In the genomic region with DNA sequence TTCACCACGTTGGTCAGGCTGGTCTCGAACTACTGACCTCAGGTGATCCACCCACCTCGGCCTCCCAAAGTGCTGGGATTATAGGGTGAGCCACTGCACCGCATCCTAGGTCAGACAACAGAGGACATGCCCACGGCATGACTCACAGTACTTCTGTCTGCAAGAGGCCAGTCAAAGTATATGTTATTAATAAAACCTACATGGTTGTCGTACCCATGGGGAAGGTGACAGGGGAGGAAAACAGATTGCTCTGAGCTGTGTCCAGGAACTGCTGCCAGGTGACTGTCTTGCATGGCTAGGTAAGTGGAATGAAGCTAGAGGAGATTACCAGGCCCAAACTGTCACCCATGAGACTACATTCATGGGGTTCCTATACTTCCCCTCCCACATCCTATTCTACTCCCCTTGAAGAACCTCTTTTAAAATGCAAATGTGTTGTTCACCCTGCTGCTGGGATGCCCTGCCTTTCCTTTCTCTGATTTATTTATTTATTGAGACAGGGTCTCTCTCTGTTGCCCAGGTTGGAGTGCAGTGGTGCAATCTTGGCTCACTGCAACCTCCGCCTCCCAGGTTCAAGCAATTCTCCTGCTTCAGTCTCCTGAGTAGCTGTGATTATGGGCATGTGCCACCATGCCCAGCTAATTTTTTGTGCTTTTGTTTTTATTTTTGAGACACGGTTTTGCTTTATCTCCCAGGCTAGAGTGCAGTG, we compare ENCODE assay signal across 14 cellular contexts. TPM values are rescaled to one million over a fixed set of nuclear protein-coding genes. Genes with fewer than 3 reads are reported as not detected.
DNase-seq lines count a peak whose midpoint lies in the region; ATAC-seq and TF ChIP-seq lines count a peak whose summit lies in the region.
"Had no signal": no experiment of that assay in that cellular context is flagged by ENCODE, and none has a peak within 500 bp of the region (broad histone marks: within the 10 kb centered on the region; RNA-seq: fewer than 3 reads in every experiment).

No MANE protein-coding gene starts in this region.

- TF ChIP-seq CTCF in brain microvascular endothelial cell (IDR thresholded peaks at IDR 0.05; ENCODE audit: low read depth, low read length, missing control alignments): no peak
- no peak for TF ChIP-seq CTCF in CD8-positive, alpha-beta T cell (IDR thresholded peaks at IDR 0.05)

- no peak overlapping the region for H3K4me3 ChIP-seq in BLaER1 treated with 17β-estradiol and CSF1 and Interleukin-3, amounts not matched to agents 10 nM and 100 nM
- H3K4me3 ChIP-seq in HUES48 (ENCODE audit: low read depth, low read length) (no peak overlapping the region), brain microvascular endothelial cell (ENCODE audit: low read depth, low read length) (no peak overlapping the region)
- H3K4me3 ChIP-seq in CD8-positive, alpha-beta T cell (ENCODE audit: low read depth, low read length): no peak overlapping the region
- H3K4me3 ChIP-seq: heart left ventricle, stomach had no signal

- H3K9ac ChIP-seq in BLaER1 treated with 17β-estradiol and CSF1 and Interleukin-3, amounts not matched to agents 10 nM and 100 nM: peak overlapping the region in 1 of 11 experiments; percentile 27; a peak in 2 of 22 replicates
- no peak overlapping the region for H3K9ac ChIP-seq in HUES48 (ENCODE audit: low read depth, low read length)

- H3K4me1 Mint-ChIP-seq in activated T-cell treated with anti-CD3 and anti-CD28 coated beads, Interleukin-2, amount 50 U/mL, for 72 hours (ENCODE audit: low read depth): peaks cover 18% of the 10 kb centered on the region
- H3K4me1 Mint-ChIP-seq in CD8-positive, alpha-beta T cell (ENCODE audit: low read depth): no peaks in the 10 kb centered on the region

- no peaks in the 10 kb centered on the region for H3K36me3 ChIP-seq in BLaER1 treated with 17β-estradiol and CSF1 and Interleukin-3, amounts not matched to agents 10 nM and 100 nM
- H3K36me3 ChIP-seq in HUES48 (ENCODE audit: control insufficient read depth, insufficient read depth, low read length) (no peaks in the 10 kb centered on the region), brain microvascular endothelial cell (replicated peaks) (no peaks in the 10 kb centered on the region)
- no peaks in the 10 kb centered on the region for H3K36me3 ChIP-seq in CD8-positive, alpha-beta T cell (ENCODE audit: insufficient read depth, low read length)
- H3K36me3 ChIP-seq: stomach had no signal

- no peaks in the 10 kb centered on the region for H3K9me3 ChIP-seq in BLaER1 treated with 17β-estradiol and CSF1 and Interleukin-3, amounts not matched to agents 10 nM and 100 nM (replicated peaks in 1 of 11)
- H3K9me3 ChIP-seq in HUES48 (ENCODE audit: control insufficient read depth, insufficient read depth, low read length): no peaks in the 10 kb centered on the region
- no peaks in the 10 kb centered on the region for H3K9me3 ChIP-seq in CD8-positive, alpha-beta T cell (ENCODE audit: low read length)
- H3K9me3 ChIP-seq: heart left ventricle, stomach had no signal

- no peaks in the 10 kb centered on the region for H3K36me3 Mint-ChIP-seq in activated T-cell treated with anti-CD3 and anti-CD28 coated beads, Interleukin-2, amount 50 U/mL, for 72 hours (ENCODE audit: insufficient read depth in 2 of 2)
- no peaks in the 10 kb centered on the region for H3K36me3 Mint-ChIP-seq in CD8-positive, alpha-beta T cell

- no peak overlapping the region for H3K4me3 Mint-ChIP-seq in activated T-cell treated with anti-CD3 and anti-CD28 coated beads, Interleukin-2, amount 50 U/mL, for 72 hours
- H3K4me3 Mint-ChIP-seq in CD8-positive, alpha-beta T cell: no peak overlapping the region
- H3K4me3 Mint-ChIP-seq: T-helper 17 cell had no signal

- CTCF ChIA-PET in CD8-positive, alpha-beta T cell (lab: Charles Lee): interaction anchor here (1.1 to 2.3 kb wide), 6 partner anchors 10 to 157 kb away, joined by 3 to 8 read pairs (median 4); no protein-coding TSS in a partner anchor

- no peaks in the 10 kb centered on the region for H3K27me3 ChIP-seq in BLaER1 treated with 17β-estradiol and CSF1 and Interleukin-3, amounts not matched to agents 10 nM and 100 nM
- no peaks in the 10 kb centered on the region for H3K27me3 ChIP-seq in HUES48 (ENCODE audit: control insufficient read depth, insufficient read depth, low read length)
- H3K27me3 ChIP-seq in brain microvascular endothelial cell (replicated peaks): no peaks in the 10 kb centered on the region
- no peaks in the 10 kb centered on the region for H3K27me3 ChIP-seq in CD8-positive, alpha-beta T cell (ENCODE audit: insufficient read depth, low read length)
- H3K27me3 ChIP-seq: heart left ventricle, stomach had no signal

- peak overlapping the region; percentile 13 to 69 (median 40); a peak in 19 of 22 replicates for H3K4me2 ChIP-seq in BLaER1 treated with 17β-estradiol and CSF1 and Interleukin-3, amounts not matched to agents 10 nM and 100 nM

- no peaks in the 10 kb centered on the region for H3K9me3 Mint-ChIP-seq in activated T-cell treated with anti-CD3 and anti-CD28 coated beads, Interleukin-2, amount 50 U/mL, for 72 hours
- no peaks in the 10 kb centered on the region for H3K9me3 Mint-ChIP-seq in CD8-positive, alpha-beta T cell

- intact Hi-C loops in CD8-positive, alpha-beta T cell (cut with DNase I, micrococcal nuclease): no loop called here

- POLR2A ChIA-PET in CD8-positive, alpha-beta T cell (lab: Charles Lee): interaction anchor here (1.5 kb wide), 1 partner anchor 64 kb away, joined by 5 read pairs; the partner anchor contains the start of gene DPAGT1

- peaks cover 20 to 41% (median 34%) of the 10 kb centered on the region in 10 experiments for H3K4me1 ChIP-seq in BLaER1 treated with 17β-estradiol and CSF1 and Interleukin-3, amounts not matched to agents 10 nM and 100 nM
- no peaks in the 10 kb centered on the region for H3K4me1 ChIP-seq in HUES48 (ENCODE audit: control insufficient read depth, insufficient read depth, low read length)
- H3K4me1 ChIP-seq in CD8-positive, alpha-beta T cell (ENCODE audit: insufficient read depth, low read length): peaks cover 6% of the 10 kb centered on the region

- no peak for ATAC-seq in activated T-cell treated with anti-CD3 and anti-CD28 coated beads, Interleukin-2, amount 50 U/mL, for 72 hours (replicated peaks in 1 of 2)
- ATAC-seq in GM21619 (IDR thresholded peaks at IDR 0.05; ENCODE audit: unreplicated experiment): no peak
- ATAC-seq in CD8-positive, alpha-beta T cell: no peak
- ATAC-seq: T-helper 17 cell had no signal

- no peak overlapping the region for H3K27ac Mint-ChIP-seq in activated T-cell treated with anti-CD3 and anti-CD28 coated beads, Interleukin-2, amount 50 U/mL, for 72 hours
- no peak overlapping the region for H3K27ac Mint-ChIP-seq in CD8-positive, alpha-beta T cell
- H3K27ac Mint-ChIP-seq: T-helper 17 cell had no signal

- in situ Hi-C loops in brain microvascular endothelial cell (cut with HindIII; ENCODE audit: low pct_ligation_motif_present, low sequenced_read_pairs): no loop called here

- H3K27ac ChIP-seq in BLaER1 treated with 17β-estradiol and CSF1 and Interleukin-3, amounts not matched to agents 10 nM and 100 nM: no peak overlapping the region
- H3K27ac ChIP-seq in HUES48 (ENCODE audit: low read depth, low read length) (peak overlapping the region; percentile 1), brain microvascular endothelial cell (no peak overlapping the region)
- H3K27ac ChIP-seq in CD8-positive, alpha-beta T cell (ENCODE audit: low read depth, low read length): no peak overlapping the region
- H3K27ac ChIP-seq: heart left ventricle, stomach had no signal

- peak; percentile 60 for DNase-seq in brain microvascular endothelial cell
- DNase-seq in kidney tubule cell (ENCODE audit: low spot score): peak; percentile 99
- DNase-seq in activated T-cell treated with anti-CD3 and anti-CD28 coated beads, Interleukin-2, amount 50 U/mL, for 72 hours: no peak
- no peak for DNase-seq in CD8-positive, alpha-beta T cell
- no peak for DNase-seq in NK-92 (lab: John Stamatoyannopoulos, UW; ENCODE audit: unreplicated experiment)
- DNase-seq: central memory CD4-positive, alpha-beta T cell; KG1; stomach; T-helper 17 cell had no signal

- no peaks in the 10 kb centered on the region for H4K20me1 ChIP-seq in BLaER1 treated with 17β-estradiol and CSF1 and Interleukin-3, amounts not matched to agents 10 nM and 100 nM

- no peaks in the 10 kb centered on the region for H3K27me3 Mint-ChIP-seq in activated T-cell treated with anti-CD3 and anti-CD28 coated beads, Interleukin-2, amount 50 U/mL, for 72 hours (ENCODE audit: low read depth)
- no peaks in the 10 kb centered on the region for H3K27me3 Mint-ChIP-seq in CD8-positive, alpha-beta T cell (ENCODE audit: low read depth)
- H3K27me3 Mint-ChIP-seq: T-helper 17 cell had no signal

RNA-seq across cellular contexts. Expression of gene NLRX1, which starts 2.0 kb away (rescaled TPM):
- total RNA-seq in activated T-cell treated with anti-CD3 and anti-CD28 coated beads, Interleukin-2, amount 50 U/mL, for 72 hours: 10 to 100 TPM; 19.3 to 26.7 TPM
- total RNA-seq in CD8-positive, alpha-beta T cell: 1 to 10 TPM; 5.1 TPM

RNA-seq across cellular contexts. Expression of gene ABCG4, which starts 17.7 kb away (rescaled TPM):
- under 1 TPM; 0.09 to 0.24 TPM for total RNA-seq in activated T-cell treated with anti-CD3 and anti-CD28 coated beads, Interleukin-2, amount 50 U/mL, for 72 hours
- total RNA-seq in CD8-positive, alpha-beta T cell: not detected
- total RNA-seq: NCI-H460, T-helper 17 cell had no signal

RNA-seq across cellular contexts. Expression of gene NHERF4, which starts 18.8 kb away (rescaled TPM):
- 1 to 10 TPM in 1 of 2 donors, under 1 TPM in 1; 0.76 to 1.1 TPM for total RNA-seq in activated T-cell treated with anti-CD3 and anti-CD28 coated beads, Interleukin-2, amount 50 U/mL, for 72 hours
- under 1 TPM; 0.22 to 0.50 TPM for total RNA-seq in CD8-positive, alpha-beta T cell
- total RNA-seq: NCI-H460 had no signal

RNA-seq across cellular contexts. Expression of gene CBL, which starts 39.6 kb away (rescaled TPM):
- total RNA-seq in activated T-cell treated with anti-CD3 and anti-CD28 coated beads, Interleukin-2, amount 50 U/mL, for 72 hours: 10 to 100 TPM; 45.4 to 52.7 TPM
- total RNA-seq in CD8-positive, alpha-beta T cell: 10 to 100 TPM; 13.5 to 13.8 TPM

RNA-seq across cellular contexts. Expression of gene HINFP, which starts 45.1 kb away (rescaled TPM):
- total RNA-seq in activated T-cell treated with anti-CD3 and anti-CD28 coated beads, Interleukin-2, amount 50 U/mL, for 72 hours: 10 to 100 TPM; 31.9 to 34.1 TPM
- total RNA-seq in CD8-positive, alpha-beta T cell: 10 to 100 TPM; 17.0 to 19.5 TPM

Comparison
In these comparisons a context has a peak if more than half of its experiments do, and no peak if none do; other contexts are left out.
1. DNase-seq: peak in brain microvascular endothelial cell (single experiment) and kidney tubule cell (single experiment); none in activated T-cell treated with anti-CD3 and anti-CD28 coated beads, Interleukin-2, amount 50 U/mL, for 72 hours (0 of 2), CD8-positive, alpha-beta T cell (0 of 7) and NK-92 (single experiment).